Comparison of ENCODE assay signal across 10 cellular contexts in genomic region chrX:55008571-55009358, GRCh38. TPM values are rescaled to one million over a fixed set of nuclear protein-coding genes. Genes with fewer than 3 reads are reported as not detected.
DNase-seq lines count a peak whose midpoint lies in the region; ATAC-seq and TF ChIP-seq lines count a peak whose summit lies in the region.
"Had no signal": no experiment of that assay in that cellular context is flagged by ENCODE, and none has a peak within 500 bp of the region (broad histone marks: within the 10 kb centered on the region; RNA-seq: fewer than 3 reads in every experiment).

No MANE protein-coding gene starts in this region.

- peak overlapping the region in 1 of 2 donors; percentile 63 for H3K27ac ChIP-seq in thoracic aorta
- H3K27ac ChIP-seq: BLaER1 had no signal

- H3K4me1 ChIP-seq in thoracic aorta (ENCODE audit: control insufficient read depth in 1 of 2, low read depth in 2 of 2) = peaks cover 11 to 14% of the 10 kb centered on the region in 2 donors
- H3K4me1 ChIP-seq: BLaER1 had no signal

- H3K4me3 ChIP-seq in thoracic aorta = no peak overlapping the region
- H3K4me3 ChIP-seq: BLaER1 had no signal

- H3K36me3 ChIP-seq in thoracic aorta = peaks cover 3% of the 10 kb centered on the region

- H3K27ac Mint-ChIP-seq in activated T-cell treated with anti-CD3 and anti-CD28 coated beads, Interleukin-2, amount 50 U/mL, for 72 hours = peak overlapping the region; percentile 56
- H3K27ac Mint-ChIP-seq in activated T-cell treated with anti-CD3 and anti-CD28 coated beads, Interleukin-2, amount 50 U/mL, for 24 hours = no peak overlapping the region

- peaks cover 4 to 7% of the 10 kb centered on the region in 2 donors for H3K36me3 Mint-ChIP-seq in activated T-cell treated with anti-CD3 and anti-CD28 coated beads, Interleukin-2, amount 50 U/mL, for 72 hours (ENCODE audit: insufficient read depth in 2 of 2)
- H3K36me3 Mint-ChIP-seq in activated T-cell treated with anti-CD3 and anti-CD28 coated beads, Interleukin-2, amount 50 U/mL, for 24 hours (ENCODE audit: low read depth) = peaks cover 36% of the 10 kb centered on the region

- TF ChIP-seq CTCF in thoracic aorta (IDR thresholded peaks at IDR 0.05) = no peak

- ATAC-seq in activated T-cell treated with anti-CD3 and anti-CD28 coated beads, Interleukin-2, amount 50 U/mL, for 72 hours (replicated peaks in 1 of 2) = peak in 1 of 2 donors; percentile 36
- ATAC-seq in Right ventricle myocardium superior (ENCODE audit: poor library complexity) = peak; percentile 87
- peak; percentile 59 for ATAC-seq in thoracic aorta (ENCODE audit: insufficient number of reproducible peaks, low FRiP score, low read depth)
- no peak for ATAC-seq in GM18517 (IDR thresholded peaks at IDR 0.05; ENCODE audit: unreplicated experiment)
- ATAC-seq in GM21723 (IDR thresholded peaks at IDR 0.05; ENCODE audit: unreplicated experiment) = no peak

- H3K4me3 Mint-ChIP-seq in activated T-cell treated with anti-CD3 and anti-CD28 coated beads, Interleukin-2, amount 50 U/mL, for 72 hours = no peak overlapping the region
- H3K4me3 Mint-ChIP-seq in activated T-cell treated with anti-CD3 and anti-CD28 coated beads, Interleukin-2, amount 50 U/mL, for 24 hours = no peak overlapping the region

- no peak for DNase-seq in activated T-cell treated with anti-CD3 and anti-CD28 coated beads, Interleukin-2, amount 50 U/mL, for 72 hours
- no peak for DNase-seq in activated T-cell treated with anti-CD3 and anti-CD28 coated beads, Interleukin-2, amount 50 U/mL, for 24 hours
- peak; percentile 37 for DNase-seq in SKM-1 (lab: John Stamatoyannopoulos, UW; ENCODE audit: unreplicated experiment)
- no peak for DNase-seq in Right ventricle myocardium superior
- DNase-seq in thoracic aorta (ENCODE audit: low spot score) = no peak
- DNase-seq in NCI-H187 treated with DMSO at 0.1 percent for 48 hours (lab: John Stamatoyannopoulos, UW) = no peak
- DNase-seq: NCI-H510A treated with DMSO at 0.1 percent for 48 hours had no signal

- H3K27me3 ChIP-seq in thoracic aorta (replicated peaks; ENCODE audit: insufficient read depth) = no peaks in the 10 kb centered on the region

- H3K4me1 Mint-ChIP-seq in activated T-cell treated with anti-CD3 and anti-CD28 coated beads, Interleukin-2, amount 50 U/mL, for 72 hours (ENCODE audit: low read depth) = peaks cover 5% of the 10 kb centered on the region
- H3K4me1 Mint-ChIP-seq in activated T-cell treated with anti-CD3 and anti-CD28 coated beads, Interleukin-2, amount 50 U/mL, for 24 hours (ENCODE audit: low read depth) = peaks cover 16% of the 10 kb centered on the region

- H3K9me3 Mint-ChIP-seq in activated T-cell treated with anti-CD3 and anti-CD28 coated beads, Interleukin-2, amount 50 U/mL, for 72 hours = no peaks in the 10 kb centered on the region
- no peaks in the 10 kb centered on the region for H3K9me3 Mint-ChIP-seq in activated T-cell treated with anti-CD3 and anti-CD28 coated beads, Interleukin-2, amount 50 U/mL, for 24 hours

- H3K27me3 Mint-ChIP-seq in activated T-cell treated with anti-CD3 and anti-CD28 coated beads, Interleukin-2, amount 50 U/mL, for 72 hours (ENCODE audit: low read depth) = no peaks in the 10 kb centered on the region
- peaks cover 18% of the 10 kb centered on the region for H3K27me3 Mint-ChIP-seq in activated T-cell treated with anti-CD3 and anti-CD28 coated beads, Interleukin-2, amount 50 U/mL, for 24 hours

- H3K9me3 ChIP-seq in thoracic aorta = no peaks in the 10 kb centered on the region
- H3K9me3 ChIP-seq: BLaER1 had no signal

- intact Hi-C loops in Right ventricle myocardium superior (cut with DNase I) = no loop called here

RNA-seq across cellular contexts. Expression of gene APEX2, which starts 8.6 kb away (rescaled TPM):
- total RNA-seq in activated T-cell treated with anti-CD3 and anti-CD28 coated beads, Interleukin-2, amount 50 U/mL, for 72 hours = 10 to 100 TPM; 21.3 to 26.6 TPM
- 7.0 TPM for total RNA-seq in Right ventricle myocardium superior
- total RNA-seq in thoracic aorta = 1 to 10 TPM; 6.8 to 9.6 TPM

RNA-seq across cellular contexts. Expression of gene PFKFB1, which starts 14.8 kb away (rescaled TPM):
- 1 to 10 TPM; 1.6 TPM for total RNA-seq in activated T-cell treated with anti-CD3 and anti-CD28 coated beads, Interleukin-2, amount 50 U/mL, for 72 hours
- total RNA-seq in Right ventricle myocardium superior = 0.16 TPM
- not detected for total RNA-seq in thoracic aorta

RNA-seq across cellular contexts. Expression of gene ALAS2, which starts 22.0 kb away (rescaled TPM):
- total RNA-seq in activated T-cell treated with anti-CD3 and anti-CD28 coated beads, Interleukin-2, amount 50 U/mL, for 72 hours = not detected
- total RNA-seq in Right ventricle myocardium superior (0.51 TPM), thoracic aorta (1 to 10 TPM in 1 of 2 donors, not detected in 1; 8.5 TPM)

Comparison
In these comparisons a context has a peak if more than half of its experiments do, and no peak if none do; other contexts are left out.
1. ATAC-seq: peak in Right ventricle myocardium superior (single experiment) and thoracic aorta (single experiment); none in GM18517 (single experiment) and GM21723 (single experiment).